21 cellular contexts compared by ENCODE assay signal in genomic region chr1:241821363-241821762, GRCh38. TPM values are rescaled to one million over a fixed set of nuclear protein-coding genes. Genes with fewer than 3 reads are reported as not detected.
DNase-seq lines count a peak whose midpoint lies in the region; ATAC-seq and TF ChIP-seq lines count a peak whose summit lies in the region.
"Had no signal": no experiment of that assay in that cellular context is flagged by ENCODE, and none has a peak within 500 bp of the region (broad histone marks: within the 10 kb centered on the region; RNA-seq: fewer than 3 reads in every experiment).

No MANE protein-coding gene starts in this region.

- ATAC-seq in SK-N-SH treated with all-trans-retinoic acid at 6 μM for 48 hours (0 out of 3 replicates have a peak, but pooled peaks have one; percentile 23), PC-3 (peak; percentile 70), GM21786 (IDR thresholded peaks at IDR 0.05; ENCODE audit: unreplicated experiment) (no peak), GM18868 (IDR thresholded peaks at IDR 0.05; ENCODE audit: unreplicated experiment) (no peak), HG02852 (IDR thresholded peaks at IDR 0.05; ENCODE audit: unreplicated experiment) (no peak), HG02571 (IDR thresholded peaks at IDR 0.05; ENCODE audit: unreplicated experiment) (no peak)
- ATAC-seq: stimulated activated memory B cell treated with anti-CD40 and anti-IgM and Interleukin-4, amounts not matched to agents 10 μg/mL and 1 μg/mL and 100 μg/mL, for 72 hours had no signal

- H3K27me3 ChIP-seq in SK-N-SH (ENCODE audit: insufficient read depth) (no peaks in the 10 kb centered on the region), PC-3 (ENCODE audit: low read length) (no peaks in the 10 kb centered on the region)
- H3K27me3 ChIP-seq: Peyer's patch, tibial nerve had no signal

- no peak for TF ChIP-seq EP300 in SK-N-SH (IDR thresholded peaks at IDR 0.05; ENCODE audit: borderline replicate concordance in 1 of 2, low read depth in 1 of 2, low read length in 1 of 2)

- intact Hi-C loops in PC-3 (cut with micrococcal nuclease), result loop anchor here (1.0 to 10.0 kb wide), 3 partner anchors 71 to 397 kb away; no protein-coding TSS in a partner anchor

- H3K4me3 ChIP-seq in SK-N-SH (ENCODE audit: low read depth in 2 of 2, low read length in 1 of 2) (no peak overlapping the region), PC-3 (ENCODE audit: low read length) (no peak overlapping the region)
- H3K4me3 ChIP-seq: Peyer's patch, tibial nerve had no signal

- no peaks in the 10 kb centered on the region for H3K9me2 ChIP-seq in SK-N-SH
- no peaks in the 10 kb centered on the region for H3K9me2 ChIP-seq in PC-3 (replicated peaks; ENCODE audit: low read length)

- H3K4me2 ChIP-seq in SK-N-SH, result no peak overlapping the region
- H3K4me2 ChIP-seq in PC-3 (ENCODE audit: low read length), result peak overlapping the region; percentile 14

- H3K79me2 ChIP-seq in SK-N-SH (ENCODE audit: insufficient read depth), result no peaks in the 10 kb centered on the region
- H3K79me2 ChIP-seq in PC-3 (ENCODE audit: low read length), result no peaks in the 10 kb centered on the region

- TF ChIP-seq RAD21 in SK-N-SH (IDR thresholded peaks at IDR 0.05; ENCODE audit: low read length), result no peak

- no peaks in the 10 kb centered on the region for H3F3A ChIP-seq in SK-N-SH (replicated peaks; ENCODE audit: insufficient read depth)
- no peaks in the 10 kb centered on the region for H3F3A ChIP-seq in PC-3 (ENCODE audit: low read length, unreplicated experiment)

- no peak overlapping the region for H2AFZ ChIP-seq in SK-N-SH (ENCODE audit: low read depth)
- H2AFZ ChIP-seq in PC-3 (ENCODE audit: low read length), result no peak overlapping the region

- H3K9me3 ChIP-seq in SK-N-SH (no peaks in the 10 kb centered on the region), PC-3 (ENCODE audit: low read length) (no peaks in the 10 kb centered on the region)
- H3K9me3 ChIP-seq: Peyer's patch, tibial nerve had no signal

- DNase-seq in SK-N-SH (no peak), PC-3 (peak; percentile 81), fibroblast of gingiva (ENCODE audit: low read depth) (peak; percentile 88)
- DNase-seq: activated CD4-positive, alpha-beta T cell treated with anti-CD3 and anti-CD28 coated beads, Interleukin-2, amount 10 ng/mL, durations not matched to agents 7 days and 5 days; activated naive CD4-positive, alpha-beta T cell; aorta; COR-L47; dermis blood vessel endothelial cell; kidney; NCI-H1092 treated with DMSO at 0.1 percent for 48 hours; NCI-H69; nephron progenitor cell; Peyer's patch had no signal

- H3K36me3 ChIP-seq in SK-N-SH (replicated peaks in 1 of 2; ENCODE audit: control insufficient read depth in 1 of 2, insufficient read depth in 2 of 2, low read length in 1 of 2) (no peaks in the 10 kb centered on the region), PC-3 (ENCODE audit: low read depth, low read length) (no peaks in the 10 kb centered on the region)
- H3K36me3 ChIP-seq: Peyer's patch, tibial nerve had no signal

- POLR2A ChIA-PET in SK-N-SH (lab: Yijun Ruan, JAX) (no interaction called here), PC-3 (lab: Charles Lee; ENCODE audit: unreplicated experiment) (interaction anchor here (0.6 kb wide), 1 partner anchor 301 kb away, joined by 4 read pairs; no protein-coding TSS in a partner anchor)

- CTCF ChIA-PET in SK-N-SH (lab: Yijun Ruan, JAX) (interaction anchor here (0.7 to 1.2 kb wide), 2 partner anchors 15 to 257 kb away, joined by 3 to 4 read pairs; no protein-coding TSS in a partner anchor), PC-3 (lab: Charles Lee) (no interaction called here)

- no peak overlapping the region for H3K27ac ChIP-seq in SK-N-SH (ENCODE audit: low read depth in 2 of 2, low read length in 1 of 2)
- no peak overlapping the region for H3K27ac ChIP-seq in PC-3 (ENCODE audit: low read length)
- H3K27ac ChIP-seq: epithelial cell of prostate, Peyer's patch, tibial nerve had no signal

- 54% methylated on average over 4 of the region's 4 CpGs for WGBS in SK-N-SH (ENCODE audit: low lambda C conversion rate)

- BruUV-seq in PC-3 (replicated peaks; lab: Mats Ljungman, UMichigan), result no TSS peak

- no peak for TF ChIP-seq CTCF in SK-N-SH (IDR thresholded peaks at IDR 0.05)
- no peak for TF ChIP-seq CTCF in PC-3 (conservative IDR thresholded peaks at IDR 0.05; ENCODE audit: low read depth, low read length)

- H4K20me1 ChIP-seq in SK-N-SH (ENCODE audit: insufficient read depth) (no peaks in the 10 kb centered on the region), PC-3 (ENCODE audit: low read length) (no peaks in the 10 kb centered on the region)

- H3K4me1 ChIP-seq in SK-N-SH (ENCODE audit: control insufficient read depth in 1 of 2, insufficient read depth in 2 of 2, low read depth in 1 of 2, low read length in 1 of 2) (no peaks in the 10 kb centered on the region), PC-3 (ENCODE audit: insufficient read depth, low read length) (peaks cover 34% of the 10 kb centered on the region)
- H3K4me1 ChIP-seq: Peyer's patch had no signal

- no peak overlapping the region for H3K9ac ChIP-seq in SK-N-SH
- no peak overlapping the region for H3K9ac ChIP-seq in PC-3 (ENCODE audit: low read length)

TF ChIP-seq in SK-N-SH treated with all-trans-retinoic acid at 6 μM for 48 hours, 23 proteins besides CTCF, POLR2A, EP300 and RAD21:
- TF ChIP-seq GLIS3 (CRISPR knock-in tag; IDR thresholded peaks at IDR 0.05), result no peak

TF ChIP-seq in SK-N-SH, 30 proteins besides CTCF, POLR2A, EP300 and RAD21:
- TF ChIP-seq MAX (IDR thresholded peaks at IDR 0.05; ENCODE audit: low read depth), result no peak
- no peak for TF ChIP-seq EZH2phosphoT487 (IDR thresholded peaks at IDR 0.05; ENCODE audit: borderline replicate concordance, low read depth)
- no peak for TF ChIP-seq NFIC (IDR thresholded peaks at IDR 0.05; ENCODE audit: borderline replicate concordance)
- TF ChIP-seq POLR2AphosphoS5 (IDR thresholded peaks at IDR 0.05; ENCODE audit: low read depth, low read length), result no peak
- no peak for TF ChIP-seq MEF2A (IDR thresholded peaks at IDR 0.05; ENCODE audit: borderline replicate concordance, low read depth)
- TF ChIP-seq FOXJ3 (CRISPR knock-in tag; IDR thresholded peaks at IDR 0.05), result no peak
- TF ChIP-seq ELF1 (IDR thresholded peaks at IDR 0.05), result no peak
- TF ChIP-seq TEAD4 (IDR thresholded peaks at IDR 0.05; ENCODE audit: borderline replicate concordance, insufficient read depth), result no peak
- no peak for TF ChIP-seq FOXM1 (IDR thresholded peaks at IDR 0.05; ENCODE audit: low read depth)
- TF ChIP-seq, protein P1, sequence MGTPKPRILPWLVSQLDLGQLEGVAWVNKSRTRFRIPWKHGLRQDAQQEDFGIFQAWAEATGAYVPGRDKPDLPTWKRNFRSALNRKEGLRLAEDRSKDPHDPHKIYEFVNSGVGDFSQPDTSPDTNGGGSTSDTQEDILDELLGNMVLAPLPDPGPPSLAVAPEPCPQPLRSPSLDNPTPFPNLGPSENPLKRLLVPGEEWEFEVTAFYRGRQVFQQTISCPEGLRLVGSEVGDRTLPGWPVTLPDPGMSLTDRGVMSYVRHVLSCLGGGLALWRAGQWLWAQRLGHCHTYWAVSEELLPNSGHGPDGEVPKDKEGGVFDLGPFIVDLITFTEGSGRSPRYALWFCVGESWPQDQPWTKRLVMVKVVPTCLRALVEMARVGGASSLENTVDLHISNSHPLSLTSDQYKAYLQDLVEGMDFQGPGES (IDR thresholded peaks at IDR 0.05; ENCODE audit: low read depth, low read length), result no peak
- TF ChIP-seq SIN3A (IDR thresholded peaks at IDR 0.05; ENCODE audit: borderline replicate concordance, low read depth, low read length), result no peak
- no peak for TF ChIP-seq YY1 (IDR thresholded peaks at IDR 0.05; ENCODE audit: low read depth)
- TF ChIP-seq USF1 (IDR thresholded peaks at IDR 0.05; ENCODE audit: borderline replicate concordance, low read depth), result no peak
- TF ChIP-seq RCOR1 (IDR thresholded peaks at IDR 0.05; ENCODE audit: low read length), result no peak
- no peak for TF ChIP-seq NRF1 (IDR thresholded peaks at IDR 0.05; ENCODE audit: low read depth, low read length)
- TF ChIP-seq, protein P2, sequence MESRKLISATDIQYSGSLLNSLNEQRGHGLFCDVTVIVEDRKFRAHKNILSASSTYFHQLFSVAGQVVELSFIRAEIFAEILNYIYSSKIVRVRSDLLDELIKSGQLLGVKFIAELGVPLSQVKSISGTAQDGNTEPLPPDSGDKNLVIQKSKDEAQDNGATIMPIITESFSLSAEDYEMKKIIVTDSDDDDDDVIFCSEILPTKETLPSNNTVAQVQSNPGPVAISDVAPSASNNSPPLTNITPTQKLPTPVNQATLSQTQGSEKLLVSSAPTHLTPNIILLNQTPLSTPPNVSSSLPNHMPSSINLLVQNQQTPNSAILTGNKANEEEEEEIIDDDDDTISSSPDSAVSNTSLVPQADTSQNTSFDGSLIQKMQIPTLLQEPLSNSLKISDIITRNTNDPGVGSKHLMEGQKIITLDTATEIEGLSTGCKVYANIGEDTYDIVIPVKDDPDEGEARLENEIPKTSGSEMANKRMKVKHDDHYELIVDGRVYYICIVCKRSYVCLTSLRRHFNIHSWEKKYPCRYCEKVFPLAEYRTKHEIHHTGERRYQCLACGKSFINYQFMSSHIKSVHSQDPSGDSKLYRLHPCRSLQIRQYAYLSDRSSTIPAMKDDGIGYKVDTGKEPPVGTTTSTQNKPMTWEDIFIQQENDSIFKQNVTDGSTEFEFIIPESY (IDR thresholded peaks at IDR 0.05; ENCODE audit: borderline replicate concordance, low read depth), result no peak
- TF ChIP-seq GABPA (IDR thresholded peaks at IDR 0.05; ENCODE audit: low read depth), result no peak
- TF ChIP-seq CHD2 (IDR thresholded peaks at IDR 0.05; ENCODE audit: low read length, partially characterized antibody), result no peak
- no peak for TF ChIP-seq SMC3 (IDR thresholded peaks at IDR 0.05; ENCODE audit: low read depth, low read length)
- TF ChIP-seq MXI1 (IDR thresholded peaks at IDR 0.05; ENCODE audit: low read depth, low read length), result no peak

RNA-seq across cellular contexts. Expression of gene EXO1, which starts 26.6 kb away (rescaled TPM):
- 3.9 and 4.6 TPM in 2 replicates for polyA plus RNA-seq in SK-N-SH (2012; rRNA removed)
- polyA plus RNA-seq in SK-N-SH (2012; cell fraction: cytosol; rRNA removed), result 4.9 and 5.7 TPM in 2 replicates
- polyA plus RNA-seq in SK-N-SH (2012; cell fraction: nucleus; rRNA removed), result 5.7 and 6.8 TPM in 2 replicates
- total RNA-seq in PC-3 (2014; rRNA removed), result 41.3 and 53.6 TPM in 2 replicates

Comparison
In these comparisons a context has a peak if more than half of its experiments do, and no peak if none do; other contexts are left out.
1. ATAC-seq: peak in SK-N-SH treated with all-trans-retinoic acid at 6 μM for 48 hours (single experiment) and PC-3 (single experiment); none in GM21786 (single experiment), GM18868 (single experiment), HG02852 (single experiment) and HG02571 (single experiment).